In the genomic region with DNA sequence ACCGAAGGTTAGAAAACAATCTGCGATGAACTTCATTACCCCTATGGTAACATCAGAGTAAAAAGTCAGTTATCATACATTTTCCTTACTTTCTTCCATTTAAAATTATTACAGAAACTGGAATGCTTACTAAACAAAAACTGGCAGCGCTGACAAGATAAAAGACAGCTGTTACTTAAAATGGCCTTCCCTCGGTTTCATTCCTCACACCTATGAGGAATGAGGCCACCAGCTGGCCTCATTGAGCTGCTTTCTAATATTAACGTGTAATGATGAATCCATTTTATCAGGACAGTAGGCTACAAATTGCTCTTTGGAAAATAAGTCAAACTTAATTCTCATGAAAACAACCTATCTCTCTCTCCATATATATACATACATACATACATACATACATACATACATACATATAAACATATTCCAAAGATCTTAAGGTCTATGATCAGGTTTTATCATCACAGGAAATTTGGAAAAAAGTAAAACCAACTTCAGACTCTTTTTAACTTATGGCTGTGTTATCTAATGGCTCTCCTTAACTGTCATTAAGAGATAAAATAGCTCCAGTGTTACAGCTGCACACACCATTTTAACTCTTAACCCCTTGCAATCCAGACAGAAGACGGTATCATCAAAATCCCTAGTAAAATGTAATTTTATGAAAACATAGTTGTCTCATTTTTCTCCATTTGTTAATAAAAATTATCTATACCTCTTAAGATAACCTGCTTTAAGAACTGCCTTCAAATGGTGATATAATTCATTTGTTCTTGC, we compare ENCODE assay signal across 8 cellular contexts. TPM values are rescaled to one million over a fixed set of nuclear protein-coding genes. Genes with fewer than 3 reads are reported as not detected.
DNase-seq lines count a peak whose midpoint lies in the region; TF ChIP-seq lines count a peak whose summit lies in the region.

No MANE protein-coding gene starts in this region.

- peak overlapping the region in 4 of 5 experiments; percentile 20 to 60 (median 46) for H3K27ac Mint-ChIP-seq in brain

- H3K79me2 ChIP-seq in ACC112 (ENCODE audit: control insufficient read depth, insufficient read depth, low read length, unreplicated experiment), result peaks cover 92% of the 10 kb centered on the region

- H3K27ac ChIP-seq in ACC112 (ENCODE audit: low read depth, low read length), result no peak overlapping the region
- no peak overlapping the region for H3K27ac ChIP-seq in liver (ENCODE audit: low read depth in 1 of 2, low read length in 2 of 2)

- H3K4me1 Mint-ChIP-seq in brain, result peaks cover 64% of the 10 kb centered on the region

- peaks cover 11% of the 10 kb centered on the region for H3K27me3 Mint-ChIP-seq in brain

- no peak overlapping the region for H2AFZ ChIP-seq in ACC112 (ENCODE audit: low read length, unreplicated experiment)

- H3K4me3 Mint-ChIP-seq in brain, result peak overlapping the region; percentile 76 to 99 (median 79)

- 56% methylated on average over 6 of the region's 6 CpGs for WGBS in liver

- no peak for DNase-seq in HFF-Myc (ENCODE audit: extremely low read depth, low read depth)
- DNase-seq in NCI-H1417 (lab: John Stamatoyannopoulos, UW), result no peak
- no peak for DNase-seq in NOMO-1 treated with dmso at 0.1 percent for 144 hours (lab: John Stamatoyannopoulos, UW; ENCODE audit: unreplicated experiment)
- DNase-seq in cortex of kidney (lab: John Stamatoyannopoulos, UW), result no peak
- DNase-seq in NCI-H2196 treated with DMSO at 0.1 percent for 48 hours (lab: John Stamatoyannopoulos, UW; ENCODE audit: unreplicated experiment), result no peak

- TF ChIP-seq RAD21 in liver (IDR thresholded peaks at IDR 0.05), result no peak

- H3K9me3 ChIP-seq in liver (ENCODE audit: control insufficient read depth in 4 of 4, low read length in 3 of 4), result no peaks in the 10 kb centered on the region

- peaks cover 92% of the 10 kb centered on the region for H3K36me3 ChIP-seq in ACC112 (ENCODE audit: insufficient read depth, low read length)
- H3K36me3 ChIP-seq in liver (ENCODE audit: control insufficient read depth in 4 of 4, insufficient read depth in 3 of 4, low read depth in 1 of 4, low read length in 3 of 4), result peaks cover 8 to 78% (median 63%) of the 10 kb centered on the region in 4 donors

- peaks cover 90% of the 10 kb centered on the region for H3K36me3 Mint-ChIP-seq in brain

- H3K9ac ChIP-seq in liver (ENCODE audit: low read depth in 1 of 2, low read length in 2 of 2), result peak overlapping the region; percentile 11 to 50

- H3K4me1 ChIP-seq in ACC112 (ENCODE audit: control insufficient read depth, insufficient read depth, low read length, unreplicated experiment) (peaks cover 38% of the 10 kb centered on the region), liver (ENCODE audit: control insufficient read depth in 4 of 4, insufficient read depth in 4 of 4, low read length in 3 of 4) (peaks cover 0 to 52% (median 38%) of the 10 kb centered on the region in 4 donors)

- TF ChIP-seq CTCF in HFF-Myc (IDR thresholded peaks at IDR 0.05; ENCODE audit: low read depth, low read length, missing control alignments), result no peak
- no peak for TF ChIP-seq CTCF in brain (conservative IDR thresholded peaks at IDR 0.05)
- TF ChIP-seq CTCF in liver (IDR thresholded peaks at IDR 0.05; ENCODE audit: low read depth, low read length, missing input control), result no peak

- H3K27me3 ChIP-seq in ACC112 (ENCODE audit: insufficient read depth, low read length) (no peaks in the 10 kb centered on the region), liver (ENCODE audit: control insufficient read depth in 4 of 4, insufficient read depth in 4 of 4, low read length in 3 of 4) (no peaks in the 10 kb centered on the region)

- no peaks in the 10 kb centered on the region for H3K9me3 Mint-ChIP-seq in brain

- peak overlapping the region; percentile 98 for H3K4me3 ChIP-seq in ACC112 (ENCODE audit: low read depth, low read length)
- H3K4me3 ChIP-seq in HFF-Myc (replicated peaks; ENCODE audit: low read depth, low read length), result peak overlapping the region; percentile 97
- H3K4me3 ChIP-seq in liver (ENCODE audit: low read depth in 1 of 3, low read length in 3 of 3), result no peak overlapping the region

TF ChIP-seq in liver, 16 proteins besides CTCF, POLR2A, EP300 and RAD21:
- TF ChIP-seq GABPA (IDR thresholded peaks at IDR 0.05 in 1 of 2, conservative IDR thresholded peaks at IDR 0.05 in 1 of 2) (no peak), HNF4A (conservative IDR thresholded peaks at IDR 0.05) (no peak), RXRA (IDR thresholded peaks at IDR 0.05) (no peak), JUND (IDR thresholded peaks at IDR 0.05) (no peak)

RNA-seq across cellular contexts. Expression of a gene that starts 5.2 kb away (rescaled TPM):
- polyA plus RNA-seq in brain (ENCODE audit: insufficient read depth, low read depth, low replicate concordance) (12.6 TPM), liver (100 to 1,000 TPM in 1 of 2 donors, 10 to 100 TPM in 1; 22.7 to 106 TPM)
- 100 to 1,000 TPM in 1 of 2 donors, 10 to 100 TPM in 1; 83.7 to 163 TPM for total RNA-seq in liver

Comparison
In these comparisons a context has a peak if more than half of its experiments do, and no peak if none do; other contexts are left out.
1. H3K4me3 ChIP-seq: peak in ACC112 (single experiment) and HFF-Myc (single experiment); none in liver (0 of 3).